ENCODE assay signal across 23 cellular contexts in the genomic region with DNA sequence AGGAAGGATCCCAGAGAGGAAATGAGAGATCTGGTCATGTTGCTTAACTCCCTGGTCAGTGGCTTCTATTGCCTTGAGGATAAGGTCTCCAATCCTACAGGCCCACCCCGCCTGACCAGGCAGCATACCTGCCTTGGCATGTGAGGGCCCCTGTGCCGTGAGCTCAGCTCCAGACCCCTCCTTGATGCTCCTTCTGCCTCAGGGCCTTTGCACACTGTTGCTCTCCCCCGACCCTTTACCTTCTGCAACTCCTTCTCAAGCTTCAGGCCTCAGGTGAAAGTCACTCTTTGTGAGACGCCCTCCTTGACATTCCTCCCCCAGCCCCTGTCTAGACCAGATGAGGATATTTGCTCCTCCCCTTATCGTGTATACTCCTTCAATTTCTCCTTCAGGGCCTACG.
DNase-seq lines count a peak whose midpoint lies in the region; ATAC-seq and TF ChIP-seq lines count a peak whose summit lies in the region.
"Had no signal": no experiment of that assay in that cellular context is flagged by ENCODE, and none has a peak within 500 bp of the region (broad histone marks: within the 10 kb centered on the region; RNA-seq: fewer than 3 reads in every experiment).

No MANE protein-coding gene starts in this region.

- peaks cover 0 to 46% of the 10 kb centered on the region in 2 experiments for H3K27me3 ChIP-seq in mesenchymal stem cell (ENCODE audit: control insufficient read depth in 1 of 2, insufficient read depth in 1 of 2, low read length in 2 of 2)
- H3K27me3 ChIP-seq: BLaER1 treated with 17β-estradiol and CSF1 and Interleukin-3, amounts not matched to agents 10 nM and 100 nM had no signal

- no peak overlapping the region for H3K4me3 Mint-ChIP-seq in nephron progenitor cell
- H3K4me3 Mint-ChIP-seq in stimulated activated effector memory CD8-positive, alpha-beta T cell treated with anti-CD3 and anti-CD28 coated beads, Interleukin-12 subunit alpha, Interleukin-12 subunit beta, amount 100 ng/mL, for 72 hours: no peak overlapping the region
- H3K4me3 Mint-ChIP-seq: B cell; CD4-positive, alpha-beta T cell; CD8-positive, alpha-beta T cell had no signal

- H3K27ac Mint-ChIP-seq in nephron progenitor cell: peak overlapping the region; percentile 36
- no peak overlapping the region for H3K27ac Mint-ChIP-seq in stimulated activated effector memory CD8-positive, alpha-beta T cell treated with anti-CD3 and anti-CD28 coated beads, Interleukin-12 subunit alpha, Interleukin-12 subunit beta, amount 100 ng/mL, for 72 hours
- H3K27ac Mint-ChIP-seq: B cell; CD4-positive, alpha-beta T cell; CD8-positive, alpha-beta T cell had no signal

- H3K4me2 ChIP-seq in mesenchymal stem cell (ENCODE audit: low read length, poor library complexity, severe bottlenecking): no peak overlapping the region

- H3K79me1 ChIP-seq in mesenchymal stem cell (replicated peaks; ENCODE audit: low read length, poor library complexity, severe bottlenecking): no peaks in the 10 kb centered on the region

- no peak overlapping the region for H2BK15ac ChIP-seq in mesenchymal stem cell (ENCODE audit: low read depth, poor library complexity, severe bottlenecking)

- peak; percentile 43 for DNase-seq in ELF-1 (ENCODE audit: low read depth, low spot score)
- no peak for DNase-seq in mesenchymal stem cell
- no peak for DNase-seq in nephron progenitor cell
- DNase-seq in stimulated activated effector memory CD8-positive, alpha-beta T cell treated with anti-CD3 and anti-CD28 coated beads, Interleukin-12 subunit alpha, Interleukin-12 subunit beta, amount 100 ng/mL, for 72 hours (ENCODE audit: low spot score in 2 of 2): no peak
- DNase-seq in activated naive CD4-positive, alpha-beta T cell treated with anti-CD3 and anti-CD28 coated beads, Interleukin-2, amount 50 U/mL, for 16 hours: no peak
- DNase-seq: 8988T; ACHN; AML-193; Calu3; CD4-positive, alpha-beta T cell; CD8-positive, alpha-beta T cell; DMS53; DMS79; DND-41; EL; GF-D8 had no signal

- no peak overlapping the region for H2BK5ac ChIP-seq in mesenchymal stem cell (ENCODE audit: low read depth, low read length, poor library complexity, severe bottlenecking)

- H3K27ac ChIP-seq in mesenchymal stem cell (ENCODE audit: low read length, poor library complexity, severe bottlenecking): no peak overlapping the region
- H3K27ac ChIP-seq: BLaER1 treated with 17β-estradiol and CSF1 and Interleukin-3, amounts not matched to agents 10 nM and 100 nM; C4-2B had no signal

- WGBS in mesenchymal stem cell: 94% methylated on average over 6 of the region's 6 CpGs

- no peak overlapping the region for H3K9ac ChIP-seq in mesenchymal stem cell (ENCODE audit: low read length)
- H3K9ac ChIP-seq: BLaER1 treated with 17β-estradiol and CSF1 and Interleukin-3, amounts not matched to agents 10 nM and 100 nM had no signal

- no peaks in the 10 kb centered on the region for H3K36me3 Mint-ChIP-seq in nephron progenitor cell (ENCODE audit: low read depth)
- H3K36me3 Mint-ChIP-seq in stimulated activated effector memory CD8-positive, alpha-beta T cell treated with anti-CD3 and anti-CD28 coated beads, Interleukin-12 subunit alpha, Interleukin-12 subunit beta, amount 100 ng/mL, for 72 hours: no peaks in the 10 kb centered on the region
- H3K36me3 Mint-ChIP-seq: CD8-positive, alpha-beta T cell had no signal

- no peak overlapping the region for H4K91ac ChIP-seq in mesenchymal stem cell (ENCODE audit: low read length)

- H4K8ac ChIP-seq in mesenchymal stem cell (ENCODE audit: low read length): no peak overlapping the region

- no peaks in the 10 kb centered on the region for H3K4me1 Mint-ChIP-seq in nephron progenitor cell
- no peaks in the 10 kb centered on the region for H3K4me1 Mint-ChIP-seq in stimulated activated effector memory CD8-positive, alpha-beta T cell treated with anti-CD3 and anti-CD28 coated beads, Interleukin-12 subunit alpha, Interleukin-12 subunit beta, amount 100 ng/mL, for 72 hours
- H3K4me1 Mint-ChIP-seq: B cell had no signal

- H3K23ac ChIP-seq in mesenchymal stem cell (ENCODE audit: low read length in 2 of 2): no peak overlapping the region

- H2AK5ac ChIP-seq in mesenchymal stem cell (ENCODE audit: low read length, severe bottlenecking): no peak overlapping the region

- H2AFZ ChIP-seq in mesenchymal stem cell (ENCODE audit: low read depth, low read length): peak overlapping the region; percentile 37

- peak; percentile 25 for ATAC-seq in stimulated activated effector memory CD8-positive, alpha-beta T cell treated with anti-CD3 and anti-CD28 coated beads, Interleukin-12 subunit alpha, Interleukin-12 subunit beta, amount 100 ng/mL, for 72 hours
- ATAC-seq in GM21526 (IDR thresholded peaks at IDR 0.05; ENCODE audit: low FRiP score, unreplicated experiment) (no peak), GM21381 (IDR thresholded peaks at IDR 0.05; ENCODE audit: unreplicated experiment) (no peak), GM18858 (IDR thresholded peaks at IDR 0.05; ENCODE audit: unreplicated experiment) (no peak)
- ATAC-seq: CD8-positive, alpha-beta T cell had no signal

- no peak overlapping the region for H2BK12ac ChIP-seq in mesenchymal stem cell (ENCODE audit: low read length in 2 of 2)

- H3K14ac ChIP-seq in mesenchymal stem cell (ENCODE audit: low read length in 2 of 2): no peak overlapping the region

- no peak overlapping the region for H2BK120ac ChIP-seq in mesenchymal stem cell (ENCODE audit: low read depth, low read length)

- H3K18ac ChIP-seq in mesenchymal stem cell (ENCODE audit: low read depth in 1 of 2, low read length in 2 of 2): no peak overlapping the region

- H3K4me3 ChIP-seq in mesenchymal stem cell (ENCODE audit: insufficient read depth in 1 of 2, low read depth in 1 of 2, low read length in 2 of 2): no peak overlapping the region
- H3K4me3 ChIP-seq: BLaER1 treated with 17β-estradiol and CSF1 and Interleukin-3, amounts not matched to agents 10 nM and 100 nM had no signal

- H3K36me3 ChIP-seq in mesenchymal stem cell (ENCODE audit: control insufficient read depth in 1 of 2, insufficient read depth in 2 of 2, low read depth in 1 of 2, low read length in 2 of 2): no peaks in the 10 kb centered on the region
- H3K36me3 ChIP-seq: BLaER1 treated with 17β-estradiol and CSF1 and Interleukin-3, amounts not matched to agents 10 nM and 100 nM had no signal

- peaks cover 1% of the 10 kb centered on the region for H3K4me1 ChIP-seq in mesenchymal stem cell (ENCODE audit: control insufficient read depth, insufficient read depth, low read depth, low read length)
- H3K4me1 ChIP-seq: Caco-2 had no signal

- peaks cover 24% of the 10 kb centered on the region for H3K27me3 Mint-ChIP-seq in nephron progenitor cell (ENCODE audit: low read depth, poor library complexity)

- no peaks in the 10 kb centered on the region for H3K9me3 ChIP-seq in mesenchymal stem cell (ENCODE audit: control insufficient read depth, low read length)
- H3K9me3 ChIP-seq: BLaER1 treated with 17β-estradiol and CSF1 and Interleukin-3, amounts not matched to agents 10 nM and 100 nM; Caco-2 had no signal

- TF ChIP-seq CTCF in nephron progenitor cell (IDR thresholded peaks at IDR 0.05): no peak

- no peak overlapping the region for H3K4ac ChIP-seq in mesenchymal stem cell (ENCODE audit: low read depth in 1 of 2, low read length in 2 of 2)

- H3K9me3 Mint-ChIP-seq in nephron progenitor cell: no peaks in the 10 kb centered on the region
- no peaks in the 10 kb centered on the region for H3K9me3 Mint-ChIP-seq in stimulated activated effector memory CD8-positive, alpha-beta T cell treated with anti-CD3 and anti-CD28 coated beads, Interleukin-12 subunit alpha, Interleukin-12 subunit beta, amount 100 ng/mL, for 72 hours
- H3K9me3 Mint-ChIP-seq: CD4-positive, alpha-beta T cell; CD8-positive, alpha-beta T cell had no signal
